Comparison of ENCODE assay signal across 27 cellular contexts in the genomic region with DNA sequence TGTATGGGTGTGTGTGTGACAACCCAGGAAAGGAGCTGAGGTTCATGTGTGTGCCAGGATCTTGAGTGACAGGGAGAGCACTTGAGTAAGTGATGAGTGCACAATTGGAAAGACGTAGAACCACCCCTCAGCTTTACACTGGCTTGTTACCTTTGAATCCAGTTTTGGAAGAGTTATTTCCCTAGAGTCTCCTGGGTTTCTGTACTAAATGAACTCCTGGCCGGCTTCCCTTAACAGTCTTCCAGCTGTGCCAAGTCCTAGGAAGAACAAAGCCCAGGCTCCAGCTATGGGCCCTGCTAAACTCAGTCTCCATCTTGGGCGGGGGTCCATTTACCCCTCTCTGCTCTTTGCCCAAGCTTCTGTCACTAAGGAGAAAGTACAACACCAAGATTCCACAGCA. TPM values are rescaled to one million over a fixed set of nuclear protein-coding genes. Genes with fewer than 3 reads are reported as not detected.
"Had no signal": no experiment of that assay in that cellular context is flagged by ENCODE, and none has a peak within 500 bp of the region (broad histone marks: within the 10 kb centered on the region; RNA-seq: fewer than 3 reads in every experiment).

No MANE protein-coding gene starts in this region.

- H3K36me3 Mint-ChIP-seq: activated naive CD4-positive, alpha-beta T cell treated with anti-CD3 and anti-CD28 coated beads, Interleukin-2, amount 50 U/mL, for 24 hours; IgD-negative memory B cell; WTC11 had no signal

- ATAC-seq: activated CD8-positive, alpha-beta T cell treated with anti-CD3 and anti-CD28 coated beads, Interleukin-2, amount 10 ng/mL, durations not matched to agents 7 days and 5 days; body of pancreas; PC-3; T-helper 17 cell; WTC11 had no signal

- FAIRE-seq: RCC 7860 had no signal

- H3K27me3 ChIP-seq: body of pancreas, SJSA1 had no signal

- H3K36me3 ChIP-seq: SJSA1 had no signal

- H3K27ac ChIP-seq: body of pancreas, SJSA1 had no signal

- DNase-seq: activated CD4-positive, alpha-beta T cell treated with anti-CD3 and anti-CD28 coated beads for 48 hours; activated CD4-positive, alpha-beta T cell treated with anti-CD3 and anti-CD28 coated beads, Interleukin-2, amount 50 U/mL, for 4 hours; activated CD4-positive, CD25-positive, alpha-beta regulatory T cell treated with anti-CD3 and anti-CD28 coated beads, Interleukin-2, amount 50 U/mL, for 72 hours; activated CD8-positive, alpha-beta memory T cell treated with anti-CD3 and anti-CD28 coated beads, Interleukin-2, amount 50 U/mL, for 48 hours; activated CD8-positive, alpha-beta T cell treated with anti-CD3 and anti-CD28 coated beads, Interleukin-2, amount 10 ng/mL, durations not matched to agents 7 days and 5 days; activated naive CD4-positive, alpha-beta T cell; activated T-cell treated with anti-CD3 and anti-CD28 coated beads, Interleukin-2, amount 50 U/mL, for 1 hour; aorta; body of pancreas; KG1; NCI-H1048; NCI-H146; NCI-H187 treated with DMSO at 0.1 percent for 48 hours; NCI-H2081 treated with DMSO at 0.1 percent for 48 hours; NCI-H524 treated with DMSO at 0.1 percent for 48 hours; NCI-H774; NK-92 treated with Interleukin-12 subunit alpha and Interleukin-12 subunit beta, amount 100 ng/mL, for 24 hours; PC-3; SHP77; T-helper 17 cell; T-helper 9 cell had no signal

- H3K27ac Mint-ChIP-seq: activated CD8-positive, alpha-beta T cell treated with anti-CD3 and anti-CD28 coated beads, Interleukin-2, amount 10 ng/mL, durations not matched to agents 7 days and 5 days; activated naive CD4-positive, alpha-beta T cell treated with anti-CD3 and anti-CD28 coated beads, Interleukin-2, amount 50 U/mL, for 24 hours; IgD-negative memory B cell; T-helper 17 cell; WTC11 had no signal

- H3K9me3 ChIP-seq: body of pancreas, SJSA1 had no signal

- H3K4me3 Mint-ChIP-seq: activated CD8-positive, alpha-beta T cell treated with anti-CD3 and anti-CD28 coated beads, Interleukin-2, amount 10 ng/mL, durations not matched to agents 7 days and 5 days; activated naive CD4-positive, alpha-beta T cell treated with anti-CD3 and anti-CD28 coated beads, Interleukin-2, amount 50 U/mL, for 24 hours; IgD-negative memory B cell; T-helper 17 cell; WTC11 had no signal

- H3K4me1 ChIP-seq: body of pancreas, SJSA1 had no signal

- H3K4me3 ChIP-seq: body of pancreas, SJSA1 had no signal

- H3K4me1 Mint-ChIP-seq: activated naive CD4-positive, alpha-beta T cell treated with anti-CD3 and anti-CD28 coated beads, Interleukin-2, amount 50 U/mL, for 24 hours; IgD-negative memory B cell; T-helper 17 cell; WTC11 had no signal

- H3K9me3 Mint-ChIP-seq: activated naive CD4-positive, alpha-beta T cell treated with anti-CD3 and anti-CD28 coated beads, Interleukin-2, amount 50 U/mL, for 24 hours; IgD-negative memory B cell; WTC11 had no signal

RNA-seq across cellular contexts. Expression of a gene that starts 19.7 kb away (rescaled TPM):
- total RNA-seq: activated CD8-positive, alpha-beta T cell treated with anti-CD3 and anti-CD28 coated beads, Interleukin-2, amount 10 ng/mL, durations not matched to agents 7 days and 5 days; aorta; LHCN-M2; PC-3; T-helper 17 cell; WTC11 had no signal
- polyA plus RNA-seq: IgD-negative memory B cell had no signal
